ENCODE assay signal across 1 cellular context in the genomic region with DNA sequence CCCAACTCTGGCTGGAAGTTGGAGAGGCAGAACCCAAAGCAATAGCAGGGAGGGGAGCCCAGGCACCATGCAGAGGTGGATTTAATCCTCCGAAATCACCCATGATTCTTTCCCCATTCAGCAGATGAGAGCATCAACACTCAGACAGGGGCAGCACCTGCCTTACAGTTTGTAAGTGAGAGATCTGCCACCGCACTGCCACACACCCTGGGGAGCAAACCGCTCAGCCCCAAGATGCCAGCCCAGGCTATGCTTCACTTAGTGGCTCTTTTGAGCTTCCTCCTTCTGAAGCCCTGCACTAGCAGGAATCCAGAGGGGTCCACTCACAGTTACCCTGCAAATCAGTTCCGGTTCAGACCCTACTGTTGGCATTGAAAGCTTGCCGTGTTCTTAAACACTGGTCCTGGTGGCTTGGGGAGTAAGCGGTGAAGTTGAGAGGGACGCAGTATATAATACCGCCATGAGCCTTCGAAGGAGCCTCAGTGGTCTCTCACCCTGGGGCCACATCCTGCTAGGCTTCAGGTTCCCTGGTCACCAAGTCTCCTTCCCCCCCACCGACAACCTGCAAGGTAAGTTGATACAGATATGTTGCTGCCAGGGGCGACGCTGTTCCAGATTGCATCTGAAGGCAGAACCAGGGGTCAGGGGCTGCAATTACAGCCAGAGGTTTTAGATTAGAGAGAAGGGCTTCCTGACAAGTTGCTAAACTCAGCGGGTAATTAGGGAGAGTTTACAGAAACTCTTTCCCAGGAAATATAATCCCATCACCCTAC.
TF ChIP-seq lines count a peak whose summit lies in the region.

No MANE protein-coding gene starts in this region.

TF ChIP-seq in H1, 55 proteins besides CTCF, POLR2A, EP300 and RAD21:
- TF ChIP-seq RBBP5 (IDR thresholded peaks at IDR 0.05; ENCODE audit: borderline replicate concordance, low read depth, low read length) = no peak
- TF ChIP-seq SP4 (IDR thresholded peaks at IDR 0.05; ENCODE audit: low read length) = no peak
